ENCODE assay signal across 1 cellular context in genomic region chr7:106283831-106284515, GRCh38.
TF ChIP-seq lines count a peak whose summit lies in the region.

No MANE protein-coding gene starts in this region.

TF ChIP-seq in K562, 482 proteins besides CTCF, POLR2A, EP300 and RAD21 (continued from another document and continues in another):
- TF ChIP-seq, protein P1, sequence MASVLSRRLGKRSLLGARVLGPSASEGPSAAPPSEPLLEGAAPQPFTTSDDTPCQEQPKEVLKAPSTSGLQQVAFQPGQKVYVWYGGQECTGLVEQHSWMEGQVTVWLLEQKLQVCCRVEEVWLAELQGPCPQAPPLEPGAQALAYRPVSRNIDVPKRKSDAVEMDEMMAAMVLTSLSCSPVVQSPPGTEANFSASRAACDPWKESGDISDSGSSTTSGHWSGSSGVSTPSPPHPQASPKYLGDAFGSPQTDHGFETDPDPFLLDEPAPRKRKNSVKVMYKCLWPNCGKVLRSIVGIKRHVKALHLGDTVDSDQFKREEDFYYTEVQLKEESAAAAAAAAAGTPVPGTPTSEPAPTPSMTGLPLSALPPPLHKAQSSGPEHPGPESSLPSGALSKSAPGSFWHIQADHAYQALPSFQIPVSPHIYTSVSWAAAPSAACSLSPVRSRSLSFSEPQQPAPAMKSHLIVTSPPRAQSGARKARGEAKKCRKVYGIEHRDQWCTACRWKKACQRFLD (CRISPR knock-in tag; IDR thresholded peaks at IDR 0.05), result peak; percentile 64; the same call in 1 of the 2 replicates
- TF ChIP-seq RCOR1 (IDR thresholded peaks at IDR 0.05; ENCODE audit: borderline replicate concordance in 1 of 2, low read depth in 2 of 2, low read length in 2 of 2) (peak in 1 of 2 experiments; percentile 70; a peak in 1 of 4 replicates), ADNP (tag; IDR thresholded peaks at IDR 0.05) (no peak), TAL1 (IDR thresholded peaks at IDR 0.05) (no peak), SIN3B (IDR thresholded peaks at IDR 0.05; ENCODE audit: low read depth) (peak; percentile 15; the same call in 1 of the 2 replicates), NFIC (IDR thresholded peaks at IDR 0.05) (0 out of 2 replicates have a peak, but pooled peaks have one; percentile 29), ZNF282 (CRISPR knock-in tag; IDR thresholded peaks at IDR 0.05) (no peak), ZNF134 (CRISPR knock-in tag; conservative IDR thresholded peaks at IDR 0.05) (no peak), MYNN (IDR thresholded peaks at IDR 0.05) (0 out of 2 replicates have a peak, but pooled peaks have one; percentile 33), MYNN (CRISPR knock-in tag; IDR thresholded peaks at IDR 0.05) (no peak), HINFP (tag; conservative IDR thresholded peaks at IDR 0.05; ENCODE audit: low read depth) (no peak), ATF7 (IDR thresholded peaks at IDR 0.05) (peak; percentile 48), ZNF165 (CRISPR knock-in tag; IDR thresholded peaks at IDR 0.05; ENCODE audit: borderline replicate concordance) (no peak), MTA2 (IDR thresholded peaks at IDR 0.05; ENCODE audit: low read depth) (no peak), PRPF4 (IDR thresholded peaks at IDR 0.05; ENCODE audit: insufficient read depth, low read depth, low read length, poor library complexity, severe bottlenecking) (no peak), LCOR (CRISPR knock-in tag; IDR thresholded peaks at IDR 0.05) (no peak), ZBTB9 (CRISPR knock-in tag; IDR thresholded peaks at IDR 0.05) (peak; percentile 74; the same call in 1 of the 2 replicates), NRF1 (conservative IDR thresholded peaks at IDR 0.05 in 1 of 2, IDR thresholded peaks at IDR 0.05 in 1 of 2) (peak; percentile 39 to 54; a peak in 3 of 4 replicates), HBP1 (CRISPR knock-in tag; IDR thresholded peaks at IDR 0.05) (peak; percentile 39; the same call in 1 of the 2 replicates), TRIM24 (IDR thresholded peaks at IDR 0.05) (no peak), ATF2 (CRISPR knock-in tag; IDR thresholded peaks at IDR 0.05) (no peak), TFAM (CRISPR knock-in tag; conservative IDR thresholded peaks at IDR 0.05) (no peak), CBX8 (IDR thresholded peaks at IDR 0.05; ENCODE audit: borderline replicate concordance, extremely low read depth, low read depth, low read length, poor library complexity, severe bottlenecking) (no peak), RAD51 (IDR thresholded peaks at IDR 0.05; ENCODE audit: borderline replicate concordance, low read depth) (no peak), CHD2 (IDR thresholded peaks at IDR 0.05; ENCODE audit: low read depth, low read length) (no peak), BRD9 (IDR thresholded peaks at IDR 0.05; ENCODE audit: low read depth, partially characterized antibody) (peak; percentile 75), ZBTB7A (IDR thresholded peaks at IDR 0.05; ENCODE audit: borderline replicate concordance, control insufficient read depth, low read depth, low read length) (no peak), KLF16 (IDR thresholded peaks at IDR 0.05) (no peak), ESRRA (IDR thresholded peaks at IDR 0.05; ENCODE audit: borderline replicate concordance, low read depth) (0 out of 2 replicates have a peak, but pooled peaks have one; percentile 43), HMBOX1 (IDR thresholded peaks at IDR 0.05) (no peak), PHF21A (IDR thresholded peaks at IDR 0.05; ENCODE audit: borderline replicate concordance, low read depth) (no peak), L3MBTL2 (IDR thresholded peaks at IDR 0.05) (peak; percentile 73), C11orf30 (IDR thresholded peaks at IDR 0.05; ENCODE audit: low read depth) (no peak), HNRNPK (IDR thresholded peaks at IDR 0.05; ENCODE audit: low read depth, low read length, poor library complexity, severe bottlenecking) (no peak), SMARCE1 (IDR thresholded peaks at IDR 0.05) (peak; percentile 76; the same call in 1 of the 2 replicates), HMG20B (CRISPR knock-in tag; IDR thresholded peaks at IDR 0.05) (no peak), LEF1 (IDR thresholded peaks at IDR 0.05) (no peak), ZNF695 (CRISPR knock-in tag; IDR thresholded peaks at IDR 0.05) (no peak), ZNF583 (CRISPR knock-in tag; IDR thresholded peaks at IDR 0.05) (no peak)
- TF ChIP-seq, protein P2, sequence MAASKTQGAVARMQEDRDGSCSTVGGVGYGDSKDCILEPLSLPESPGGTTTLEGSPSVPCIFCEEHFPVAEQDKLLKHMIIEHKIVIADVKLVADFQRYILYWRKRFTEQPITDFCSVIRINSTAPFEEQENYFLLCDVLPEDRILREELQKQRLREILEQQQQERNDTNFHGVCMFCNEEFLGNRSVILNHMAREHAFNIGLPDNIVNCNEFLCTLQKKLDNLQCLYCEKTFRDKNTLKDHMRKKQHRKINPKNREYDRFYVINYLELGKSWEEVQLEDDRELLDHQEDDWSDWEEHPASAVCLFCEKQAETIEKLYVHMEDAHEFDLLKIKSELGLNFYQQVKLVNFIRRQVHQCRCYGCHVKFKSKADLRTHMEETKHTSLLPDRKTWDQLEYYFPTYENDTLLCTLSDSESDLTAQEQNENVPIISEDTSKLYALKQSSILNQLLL (CRISPR knock-in tag; IDR thresholded peaks at IDR 0.05; ENCODE audit: borderline replicate concordance), result no peak
- TF ChIP-seq, protein P3, sequence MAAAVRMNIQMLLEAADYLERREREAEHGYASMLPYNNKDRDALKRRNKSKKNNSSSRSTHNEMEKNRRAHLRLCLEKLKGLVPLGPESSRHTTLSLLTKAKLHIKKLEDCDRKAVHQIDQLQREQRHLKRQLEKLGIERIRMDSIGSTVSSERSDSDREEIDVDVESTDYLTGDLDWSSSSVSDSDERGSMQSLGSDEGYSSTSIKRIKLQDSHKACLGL (CRISPR knock-in tag; IDR thresholded peaks at IDR 0.05; ENCODE audit: borderline replicate concordance, poor library complexity, severe bottlenecking), result peak; percentile 59
- TF ChIP-seq, protein P4, sequence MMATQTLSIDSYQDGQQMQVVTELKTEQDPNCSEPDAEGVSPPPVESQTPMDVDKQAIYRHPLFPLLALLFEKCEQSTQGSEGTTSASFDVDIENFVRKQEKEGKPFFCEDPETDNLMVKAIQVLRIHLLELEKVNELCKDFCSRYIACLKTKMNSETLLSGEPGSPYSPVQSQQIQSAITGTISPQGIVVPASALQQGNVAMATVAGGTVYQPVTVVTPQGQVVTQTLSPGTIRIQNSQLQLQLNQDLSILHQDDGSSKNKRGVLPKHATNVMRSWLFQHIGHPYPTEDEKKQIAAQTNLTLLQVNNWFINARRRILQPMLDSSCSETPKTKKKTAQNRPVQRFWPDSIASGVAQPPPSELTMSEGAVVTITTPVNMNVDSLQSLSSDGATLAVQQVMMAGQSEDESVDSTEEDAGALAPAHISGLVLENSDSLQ (IDR thresholded peaks at IDR 0.05), result no peak
- TF ChIP-seq, protein P5, sequence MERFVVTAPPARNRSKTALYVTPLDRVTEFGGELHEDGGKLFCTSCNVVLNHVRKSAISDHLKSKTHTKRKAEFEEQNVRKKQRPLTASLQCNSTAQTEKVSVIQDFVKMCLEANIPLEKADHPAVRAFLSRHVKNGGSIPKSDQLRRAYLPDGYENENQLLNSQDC (CRISPR knock-in tag; IDR thresholded peaks at IDR 0.05), result no peak
- TF ChIP-seq, protein P6, sequence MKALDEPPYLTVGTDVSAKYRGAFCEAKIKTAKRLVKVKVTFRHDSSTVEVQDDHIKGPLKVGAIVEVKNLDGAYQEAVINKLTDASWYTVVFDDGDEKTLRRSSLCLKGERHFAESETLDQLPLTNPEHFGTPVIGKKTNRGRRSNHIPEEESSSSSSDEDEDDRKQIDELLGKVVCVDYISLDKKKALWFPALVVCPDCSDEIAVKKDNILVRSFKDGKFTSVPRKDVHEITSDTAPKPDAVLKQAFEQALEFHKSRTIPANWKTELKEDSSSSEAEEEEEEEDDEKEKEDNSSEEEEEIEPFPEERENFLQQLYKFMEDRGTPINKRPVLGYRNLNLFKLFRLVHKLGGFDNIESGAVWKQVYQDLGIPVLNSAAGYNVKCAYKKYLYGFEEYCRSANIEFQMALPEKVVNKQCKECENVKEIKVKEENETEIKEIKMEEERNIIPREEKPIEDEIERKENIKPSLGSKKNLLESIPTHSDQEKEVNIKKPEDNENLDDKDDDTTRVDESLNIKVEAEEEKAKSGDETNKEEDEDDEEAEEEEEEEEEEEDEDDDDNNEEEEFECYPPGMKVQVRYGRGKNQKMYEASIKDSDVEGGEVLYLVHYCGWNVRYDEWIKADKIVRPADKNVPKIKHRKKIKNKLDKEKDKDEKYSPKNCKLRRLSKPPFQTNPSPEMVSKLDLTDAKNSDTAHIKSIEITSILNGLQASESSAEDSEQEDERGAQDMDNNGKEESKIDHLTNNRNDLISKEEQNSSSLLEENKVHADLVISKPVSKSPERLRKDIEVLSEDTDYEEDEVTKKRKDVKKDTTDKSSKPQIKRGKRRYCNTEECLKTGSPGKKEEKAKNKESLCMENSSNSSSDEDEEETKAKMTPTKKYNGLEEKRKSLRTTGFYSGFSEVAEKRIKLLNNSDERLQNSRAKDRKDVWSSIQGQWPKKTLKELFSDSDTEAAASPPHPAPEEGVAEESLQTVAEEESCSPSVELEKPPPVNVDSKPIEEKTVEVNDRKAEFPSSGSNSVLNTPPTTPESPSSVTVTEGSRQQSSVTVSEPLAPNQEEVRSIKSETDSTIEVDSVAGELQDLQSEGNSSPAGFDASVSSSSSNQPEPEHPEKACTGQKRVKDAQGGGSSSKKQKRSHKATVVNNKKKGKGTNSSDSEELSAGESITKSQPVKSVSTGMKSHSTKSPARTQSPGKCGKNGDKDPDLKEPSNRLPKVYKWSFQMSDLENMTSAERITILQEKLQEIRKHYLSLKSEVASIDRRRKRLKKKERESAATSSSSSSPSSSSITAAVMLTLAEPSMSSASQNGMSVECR (CRISPR knock-in tag; IDR thresholded peaks at IDR 0.05), result peak; percentile 62; the same call in 1 of the 2 replicates
- TF ChIP-seq, protein P7, sequence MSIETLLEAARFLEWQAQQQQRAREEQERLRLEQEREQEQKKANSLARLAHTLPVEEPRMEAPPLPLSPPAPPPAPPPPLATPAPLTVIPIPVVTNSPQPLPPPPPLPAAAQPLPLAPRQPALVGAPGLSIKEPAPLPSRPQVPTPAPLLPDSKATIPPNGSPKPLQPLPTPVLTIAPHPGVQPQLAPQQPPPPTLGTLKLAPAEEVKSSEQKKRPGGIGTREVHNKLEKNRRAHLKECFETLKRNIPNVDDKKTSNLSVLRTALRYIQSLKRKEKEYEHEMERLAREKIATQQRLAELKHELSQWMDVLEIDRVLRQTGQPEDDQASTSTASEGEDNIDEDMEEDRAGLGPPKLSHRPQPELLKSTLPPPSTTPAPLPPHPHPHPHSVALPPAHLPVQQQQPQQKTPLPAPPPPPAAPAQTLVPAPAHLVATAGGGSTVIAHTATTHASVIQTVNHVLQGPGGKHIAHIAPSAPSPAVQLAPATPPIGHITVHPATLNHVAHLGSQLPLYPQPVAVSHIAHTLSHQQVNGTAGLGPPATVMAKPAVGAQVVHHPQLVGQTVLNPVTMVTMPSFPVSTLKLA (conservative IDR thresholded peaks at IDR 0.05), result peak; percentile 82 to 93
